ENCODE assay signal across 16 cellular contexts in the genomic region with DNA sequence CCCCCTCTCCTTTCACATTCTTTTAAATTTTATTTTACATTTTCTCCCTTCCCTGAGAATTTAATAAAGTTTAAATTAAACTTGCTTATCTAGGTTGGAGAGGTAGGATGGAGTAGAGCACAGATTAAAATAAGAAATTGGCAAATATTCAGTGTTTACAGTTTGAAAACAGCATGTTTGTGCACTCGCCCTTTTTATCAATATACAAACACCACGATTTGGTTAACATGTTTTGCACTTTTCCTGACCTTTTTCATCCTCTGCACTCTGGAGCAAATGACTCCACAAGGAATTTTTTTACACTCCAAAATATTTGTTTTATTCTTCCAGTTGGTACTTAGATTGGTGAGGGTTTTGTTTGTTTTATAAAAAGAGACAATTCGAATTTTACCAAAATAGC.
A peak's percentile ranks its signal among the peaks of the same experiment; 100 is the strongest.
DNase-seq lines count a peak whose midpoint lies in the region; ATAC-seq, FAIRE-seq and TF ChIP-seq lines count a peak whose summit lies in the region.
"Had no signal": no experiment of that assay in that cellular context is flagged by ENCODE, and none has a peak within 500 bp of the region (broad histone marks: within the 10 kb centered on the region; RNA-seq: fewer than 3 reads in every experiment).

No MANE protein-coding gene starts in this region.

- POLR2A ChIA-PET in HepG2 (lab: Yijun Ruan, JAX) = no interaction called here

- TF ChIP-seq POLR2A in HepG2 (IDR thresholded peaks at IDR 0.05; ENCODE audit: insufficient read depth in 1 of 2, low read depth in 2 of 2, low read length in 2 of 2) = no peak

- H3K36me3 ChIP-seq in liver (ENCODE audit: control insufficient read depth in 4 of 4, insufficient read depth in 3 of 4, low read depth in 1 of 4, low read length in 3 of 4) (no peaks in the 10 kb centered on the region), HepG2 (replicated peaks in 1 of 2; ENCODE audit: control insufficient read depth in 1 of 2, insufficient read depth in 2 of 2, low read length in 2 of 2) (no peaks in the 10 kb centered on the region), osteoblast (ENCODE audit: insufficient read depth, low read length) (peaks cover 82% of the 10 kb centered on the region)
- H3K36me3 ChIP-seq: BLaER1 treated with 17β-estradiol and CSF1 and Interleukin-3, amounts not matched to agents 10 nM and 100 nM had no signal

- H3K9me3 ChIP-seq in liver (ENCODE audit: control insufficient read depth in 4 of 4, low read length in 3 of 4) (no peaks in the 10 kb centered on the region), HepG2 (ENCODE audit: low read length) (no peaks in the 10 kb centered on the region), osteoblast (ENCODE audit: low read depth, low read length) (no peaks in the 10 kb centered on the region)
- H3K9me3 ChIP-seq: BLaER1 treated with 17β-estradiol and CSF1 and Interleukin-3, amounts not matched to agents 10 nM and 100 nM had no signal

- H3K27me3 ChIP-seq in liver (ENCODE audit: control insufficient read depth in 4 of 4, insufficient read depth in 4 of 4, low read length in 3 of 4) (no peaks in the 10 kb centered on the region), HepG2 (ENCODE audit: control insufficient read depth in 1 of 2, insufficient read depth in 2 of 2, low read length in 2 of 2) (no peaks in the 10 kb centered on the region), osteoblast (ENCODE audit: insufficient read depth, low read length) (no peaks in the 10 kb centered on the region)
- H3K27me3 ChIP-seq: BLaER1 treated with 17β-estradiol and CSF1 and Interleukin-3, amounts not matched to agents 10 nM and 100 nM had no signal

- TF ChIP-seq CTCF in liver (IDR thresholded peaks at IDR 0.05; ENCODE audit: low read depth, low read length, missing input control) (no peak), HepG2 (CRISPR knock-in tag; IDR thresholded peaks at IDR 0.05) (no peak), osteoblast (IDR thresholded peaks at IDR 0.05; ENCODE audit: extremely low read depth, low read depth, low read length) (no peak)

- TF ChIP-seq EP300 in HepG2 (IDR thresholded peaks at IDR 0.05; ENCODE audit: low read depth in 2 of 2, low read length in 2 of 2) (no peak), HepG2 (CRISPR knock-in tag; IDR thresholded peaks at IDR 0.05; ENCODE audit: borderline replicate concordance) (no peak)

- peaks cover 1 to 6% (median 3%) of the 10 kb centered on the region in 4 donors for H3K4me1 ChIP-seq in liver (ENCODE audit: control insufficient read depth in 4 of 4, insufficient read depth in 4 of 4, low read length in 3 of 4)
- peaks cover 11% of the 10 kb centered on the region; the same call in 1 of the 2 replicates for H3K4me1 ChIP-seq in HepG2 (ENCODE audit: insufficient read depth, low read length)
- H3K4me1 ChIP-seq in osteoblast (ENCODE audit: insufficient read depth, low read length) = peaks cover 27% of the 10 kb centered on the region

- H3K79me2 ChIP-seq in HepG2 (ENCODE audit: insufficient read depth, low read length) = no peaks in the 10 kb centered on the region
- H3K79me2 ChIP-seq in osteoblast (ENCODE audit: insufficient read depth, low read length) = peaks cover 2% of the 10 kb centered on the region

- no peak for DNase-seq in HepG2 (ENCODE audit: low spot score)
- DNase-seq in left lobe of liver (ENCODE audit: low spot score) = no peak
- DNase-seq in osteoblast (ENCODE audit: insufficient read length, low spot score, missing footprints) = no peak
- DNase-seq in mucosa of gallbladder (ENCODE audit: low spot score) = no peak
- DNase-seq in cerebellar cortex (ENCODE audit: low spot score) = no peak
- DNase-seq in NCI-H526 (lab: John Stamatoyannopoulos, UW) = no peak
- DNase-seq: 8988T; Calu3; CD8-positive, alpha-beta T cell; DMS79 treated with DMSO at 0.1 percent for 48 hours; GF-D8; GOT3; H7 had no signal

- FAIRE-seq in HepG2 (lab: Jason Lieb, UNC) = no peak

- no peak overlapping the region for H3K9ac ChIP-seq in liver (ENCODE audit: low read depth in 1 of 2, low read length in 2 of 2)
- no peak overlapping the region for H3K9ac ChIP-seq in HepG2 (ENCODE audit: insufficient read depth, low read depth, low read length)
- H3K9ac ChIP-seq: BLaER1 treated with 17β-estradiol and CSF1 and Interleukin-3, amounts not matched to agents 10 nM and 100 nM had no signal

- CTCF ChIA-PET in HepG2 (lab: Yijun Ruan, JAX; ENCODE audit: low intra/inter-chr PET ratio, low total read pairs) = no interaction called here

- TF ChIP-seq RAD21 in liver (IDR thresholded peaks at IDR 0.05) (no peak), HepG2 (CRISPR knock-in tag; IDR thresholded peaks at IDR 0.05) (no peak)

- in situ Hi-C loops in HepG2 (cut with HindIII; ENCODE audit: extremely low pct_ligation_motif_present, low pct_unique_long_range_greater_than_20kb) = no loop called here

- ATAC-seq in HepG2 = no peak
- ATAC-seq in left lobe of liver = peak; percentile 16
- ATAC-seq: CD8-positive, alpha-beta T cell; HCT116 had no signal

- intact Hi-C loops in HepG2 (cut with micrococcal nuclease; ENCODE audit: unreplicated experiment) = loop anchor here (10.0 kb wide), 1 partner anchor 96 kb away; no protein-coding TSS in a partner anchor

- WGBS in liver = 25% methylated on average over 3 of the region's 3 CpGs
- 10% methylated on average over 3 of the region's 3 CpGs for WGBS in HepG2 (ENCODE audit: low lambda C conversion rate)

- H3K4me3 ChIP-seq in liver (ENCODE audit: low read depth in 1 of 3, low read length in 3 of 3) (no peak overlapping the region), HepG2 (replicated peaks in 1 of 3; ENCODE audit: insufficient read depth in 1 of 3, low read depth in 2 of 3, low read length in 3 of 3) (no peak overlapping the region), osteoblast (ENCODE audit: insufficient read depth, low read length) (no peak overlapping the region)
- H3K4me3 ChIP-seq: BLaER1 treated with 17β-estradiol and CSF1 and Interleukin-3, amounts not matched to agents 10 nM and 100 nM had no signal

- BruUV-seq in HepG2 (replicated peaks; lab: Mats Ljungman, UMichigan) = no TSS peak

- H2AFZ ChIP-seq in HepG2 (ENCODE audit: low read length) = no peak overlapping the region
- no peak overlapping the region for H2AFZ ChIP-seq in osteoblast (ENCODE audit: low read length)

- H3K27ac ChIP-seq in liver (ENCODE audit: low read depth in 1 of 2, low read length in 2 of 2) (no peak overlapping the region), HepG2 (ENCODE audit: extremely low read length, insufficient read depth, low read length) (no peak overlapping the region), osteoblast (ENCODE audit: low read depth, low read length) (peak overlapping the region; percentile 37)
- H3K27ac ChIP-seq: BLaER1 treated with 17β-estradiol and CSF1 and Interleukin-3, amounts not matched to agents 10 nM and 100 nM had no signal

- no peaks in the 10 kb centered on the region for H4K20me1 ChIP-seq in HepG2 (ENCODE audit: insufficient read depth, low read length)
- no peaks in the 10 kb centered on the region for H4K20me1 ChIP-seq in osteoblast (ENCODE audit: insufficient read depth, low read length)
- H4K20me1 ChIP-seq: BLaER1 treated with 17β-estradiol and CSF1 and Interleukin-3, amounts not matched to agents 10 nM and 100 nM had no signal

- no peak overlapping the region for H3K4me2 ChIP-seq in HepG2 (ENCODE audit: low read depth, low read length)
- H3K4me2 ChIP-seq in osteoblast (ENCODE audit: insufficient read depth, low read length) = no peak overlapping the region
- H3K4me2 ChIP-seq: BLaER1 treated with 17β-estradiol and CSF1 and Interleukin-3, amounts not matched to agents 10 nM and 100 nM had no signal

TF ChIP-seq in liver, 16 proteins besides CTCF, POLR2A, EP300 and RAD21 (continues in another document):
- no peak for TF ChIP-seq SP1 (IDR thresholded peaks at IDR 0.05)
- TF ChIP-seq, protein P1, sequence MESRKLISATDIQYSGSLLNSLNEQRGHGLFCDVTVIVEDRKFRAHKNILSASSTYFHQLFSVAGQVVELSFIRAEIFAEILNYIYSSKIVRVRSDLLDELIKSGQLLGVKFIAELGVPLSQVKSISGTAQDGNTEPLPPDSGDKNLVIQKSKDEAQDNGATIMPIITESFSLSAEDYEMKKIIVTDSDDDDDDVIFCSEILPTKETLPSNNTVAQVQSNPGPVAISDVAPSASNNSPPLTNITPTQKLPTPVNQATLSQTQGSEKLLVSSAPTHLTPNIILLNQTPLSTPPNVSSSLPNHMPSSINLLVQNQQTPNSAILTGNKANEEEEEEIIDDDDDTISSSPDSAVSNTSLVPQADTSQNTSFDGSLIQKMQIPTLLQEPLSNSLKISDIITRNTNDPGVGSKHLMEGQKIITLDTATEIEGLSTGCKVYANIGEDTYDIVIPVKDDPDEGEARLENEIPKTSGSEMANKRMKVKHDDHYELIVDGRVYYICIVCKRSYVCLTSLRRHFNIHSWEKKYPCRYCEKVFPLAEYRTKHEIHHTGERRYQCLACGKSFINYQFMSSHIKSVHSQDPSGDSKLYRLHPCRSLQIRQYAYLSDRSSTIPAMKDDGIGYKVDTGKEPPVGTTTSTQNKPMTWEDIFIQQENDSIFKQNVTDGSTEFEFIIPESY (IDR thresholded peaks at IDR 0.05) = no peak
- TF ChIP-seq RXRA (IDR thresholded peaks at IDR 0.05) = peak; percentile 32 to 51
- TF ChIP-seq JUND (IDR thresholded peaks at IDR 0.05) = peak in 1 of 2 donors; percentile 10

TF ChIP-seq in HepG2, 621 proteins besides CTCF, POLR2A, EP300 and RAD21:
- TF ChIP-seq MIER2 (CRISPR knock-in tag; IDR thresholded peaks at IDR 0.05) = no peak
- TF ChIP-seq ZNF879 (CRISPR knock-in tag; IDR thresholded peaks at IDR 0.05) = no peak
- no peak for TF ChIP-seq ZNF354B (CRISPR knock-in tag; IDR thresholded peaks at IDR 0.05)
- no peak for TF ChIP-seq ZNF83 (CRISPR knock-in tag; IDR thresholded peaks at IDR 0.05; ENCODE audit: borderline replicate concordance)
- TF ChIP-seq ZNF329 (CRISPR knock-in tag; IDR thresholded peaks at IDR 0.05; ENCODE audit: low read depth) = no peak
